ENCODE assay signal across 1 cellular context in the genomic region with DNA sequence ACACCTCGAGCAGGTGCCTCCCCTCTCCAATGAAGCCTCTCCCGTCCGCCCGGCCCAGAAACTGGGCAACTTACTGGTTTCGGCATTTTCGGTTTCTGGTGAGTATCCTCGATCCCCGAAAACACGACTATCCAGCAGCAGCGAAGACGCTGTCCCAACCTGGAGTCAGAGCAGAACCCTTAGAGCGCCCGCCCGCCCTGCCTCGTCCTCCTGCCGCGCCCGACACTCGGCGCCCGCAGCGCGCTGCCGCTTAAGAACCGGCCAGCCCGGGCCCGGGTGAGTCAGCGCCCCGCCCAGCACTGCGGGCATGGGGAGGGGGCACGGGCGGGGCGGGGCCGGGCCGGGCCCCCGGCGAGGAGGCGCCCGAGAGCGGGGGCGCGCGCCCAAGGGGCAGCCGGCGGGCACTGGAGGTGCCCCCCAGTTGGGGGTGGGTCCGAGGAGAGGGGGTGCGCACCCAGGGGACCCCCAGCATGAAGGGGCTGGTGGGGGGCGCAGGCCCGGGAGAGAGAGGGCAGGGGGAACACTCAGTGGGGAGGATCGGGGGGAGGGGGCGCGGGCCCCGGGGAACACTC.
A peak's percentile ranks its signal among the peaks of the same experiment; 100 is the strongest.
TF ChIP-seq lines count a peak whose summit lies in the region.

No MANE protein-coding gene starts in this region.

TF ChIP-seq in K562, 482 proteins besides CTCF, POLR2A, EP300 and RAD21 (continued from another document):
- TF ChIP-seq, protein P1, sequence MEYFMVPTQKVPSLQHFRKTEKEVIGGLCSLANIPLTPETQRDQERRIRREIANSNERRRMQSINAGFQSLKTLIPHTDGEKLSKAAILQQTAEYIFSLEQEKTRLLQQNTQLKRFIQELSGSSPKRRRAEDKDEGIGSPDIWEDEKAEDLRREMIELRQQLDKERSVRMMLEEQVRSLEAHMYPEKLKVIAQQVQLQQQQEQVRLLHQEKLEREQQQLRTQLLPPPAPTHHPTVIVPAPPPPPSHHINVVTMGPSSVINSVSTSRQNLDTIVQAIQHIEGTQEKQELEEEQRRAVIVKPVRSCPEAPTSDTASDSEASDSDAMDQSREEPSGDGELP (CRISPR knock-in tag; IDR thresholded peaks at IDR 0.05; ENCODE audit: borderline replicate concordance): no peak
- TF ChIP-seq ZNF274 (IDR thresholded peaks at IDR 0.05; ENCODE audit: borderline replicate concordance, low read depth, low read length): no peak
- TF ChIP-seq ZNF12 (CRISPR knock-in tag; IDR thresholded peaks at IDR 0.05): 0 out of 2 replicates have a peak, but pooled peaks have one; percentile 15
- TF ChIP-seq HEY1 (CRISPR knock-in tag; IDR thresholded peaks at IDR 0.05; ENCODE audit: borderline replicate concordance): no peak
- TF ChIP-seq, protein P2, sequence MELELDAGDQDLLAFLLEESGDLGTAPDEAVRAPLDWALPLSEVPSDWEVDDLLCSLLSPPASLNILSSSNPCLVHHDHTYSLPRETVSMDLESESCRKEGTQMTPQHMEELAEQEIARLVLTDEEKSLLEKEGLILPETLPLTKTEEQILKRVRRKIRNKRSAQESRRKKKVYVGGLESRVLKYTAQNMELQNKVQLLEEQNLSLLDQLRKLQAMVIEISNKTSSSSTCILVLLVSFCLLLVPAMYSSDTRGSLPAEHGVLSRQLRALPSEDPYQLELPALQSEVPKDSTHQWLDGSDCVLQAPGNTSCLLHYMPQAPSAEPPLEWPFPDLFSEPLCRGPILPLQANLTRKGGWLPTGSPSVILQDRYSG (tag; conservative IDR thresholded peaks at IDR 0.05; ENCODE audit: low read depth): no peak
- TF ChIP-seq ZNF263 (CRISPR knock-in tag; IDR thresholded peaks at IDR 0.05; ENCODE audit: borderline replicate concordance): no peak
- TF ChIP-seq ZNF316 (IDR thresholded peaks at IDR 0.05): no peak; the same call in 1 of the 2 replicates
- TF ChIP-seq SMAD3 (CRISPR knock-in tag; conservative IDR thresholded peaks at IDR 0.05): no peak
- no peak for TF ChIP-seq CEBPG (CRISPR knock-in tag; IDR thresholded peaks at IDR 0.05)
- TF ChIP-seq CEBPG (tag; conservative IDR thresholded peaks at IDR 0.05 in 1 of 2, IDR thresholded peaks at IDR 0.05 in 1 of 2): no peak
- TF ChIP-seq, protein P3, sequence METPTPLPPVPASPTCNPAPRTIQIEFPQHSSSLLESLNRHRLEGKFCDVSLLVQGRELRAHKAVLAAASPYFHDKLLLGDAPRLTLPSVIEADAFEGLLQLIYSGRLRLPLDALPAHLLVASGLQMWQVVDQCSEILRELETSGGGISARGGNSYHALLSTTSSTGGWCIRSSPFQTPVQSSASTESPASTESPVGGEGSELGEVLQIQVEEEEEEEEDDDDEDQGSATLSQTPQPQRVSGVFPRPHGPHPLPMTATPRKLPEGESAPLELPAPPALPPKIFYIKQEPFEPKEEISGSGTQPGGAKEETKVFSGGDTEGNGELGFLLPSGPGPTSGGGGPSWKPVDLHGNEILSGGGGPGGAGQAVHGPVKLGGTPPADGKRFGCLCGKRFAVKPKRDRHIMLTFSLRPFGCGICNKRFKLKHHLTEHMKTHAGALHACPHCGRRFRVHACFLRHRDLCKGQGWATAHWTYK (CRISPR knock-in tag; IDR thresholded peaks at IDR 0.05): peak; percentile 62; the same call in 1 of the 2 replicates
- TF ChIP-seq E2F8 (IDR thresholded peaks at IDR 0.05; ENCODE audit: low read depth, partially characterized antibody): no peak
- TF ChIP-seq, protein P4, sequence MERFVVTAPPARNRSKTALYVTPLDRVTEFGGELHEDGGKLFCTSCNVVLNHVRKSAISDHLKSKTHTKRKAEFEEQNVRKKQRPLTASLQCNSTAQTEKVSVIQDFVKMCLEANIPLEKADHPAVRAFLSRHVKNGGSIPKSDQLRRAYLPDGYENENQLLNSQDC (CRISPR knock-in tag; IDR thresholded peaks at IDR 0.05): no peak
- TF ChIP-seq STAT6 (CRISPR knock-in tag; IDR thresholded peaks at IDR 0.05): no peak
- peak; percentile 24 for TF ChIP-seq NEUROD1 (IDR thresholded peaks at IDR 0.05; ENCODE audit: borderline replicate concordance, low read depth, low read length, partially characterized antibody)
- TF ChIP-seq KDM4B (IDR thresholded peaks at IDR 0.05; ENCODE audit: borderline replicate concordance in 2 of 2, low read depth in 1 of 2): no peak
- no peak for TF ChIP-seq SRSF3 (IDR thresholded peaks at IDR 0.05; ENCODE audit: insufficient read depth, low read length)
- TF ChIP-seq TBL1XR1 (IDR thresholded peaks at IDR 0.05; ENCODE audit: low read length in 2 of 2): no peak; a peak in 1 of 4 replicates
- TF ChIP-seq TCF7 (IDR thresholded peaks at IDR 0.05; ENCODE audit: borderline replicate concordance): 0 out of 2 replicates have a peak, but pooled peaks have one; percentile 39
- TF ChIP-seq AFF4 (CRISPR knock-in tag; IDR thresholded peaks at IDR 0.05): no peak
- no peak for TF ChIP-seq ZNF518B (CRISPR knock-in tag; IDR thresholded peaks at IDR 0.05)
- TF ChIP-seq, protein P5, sequence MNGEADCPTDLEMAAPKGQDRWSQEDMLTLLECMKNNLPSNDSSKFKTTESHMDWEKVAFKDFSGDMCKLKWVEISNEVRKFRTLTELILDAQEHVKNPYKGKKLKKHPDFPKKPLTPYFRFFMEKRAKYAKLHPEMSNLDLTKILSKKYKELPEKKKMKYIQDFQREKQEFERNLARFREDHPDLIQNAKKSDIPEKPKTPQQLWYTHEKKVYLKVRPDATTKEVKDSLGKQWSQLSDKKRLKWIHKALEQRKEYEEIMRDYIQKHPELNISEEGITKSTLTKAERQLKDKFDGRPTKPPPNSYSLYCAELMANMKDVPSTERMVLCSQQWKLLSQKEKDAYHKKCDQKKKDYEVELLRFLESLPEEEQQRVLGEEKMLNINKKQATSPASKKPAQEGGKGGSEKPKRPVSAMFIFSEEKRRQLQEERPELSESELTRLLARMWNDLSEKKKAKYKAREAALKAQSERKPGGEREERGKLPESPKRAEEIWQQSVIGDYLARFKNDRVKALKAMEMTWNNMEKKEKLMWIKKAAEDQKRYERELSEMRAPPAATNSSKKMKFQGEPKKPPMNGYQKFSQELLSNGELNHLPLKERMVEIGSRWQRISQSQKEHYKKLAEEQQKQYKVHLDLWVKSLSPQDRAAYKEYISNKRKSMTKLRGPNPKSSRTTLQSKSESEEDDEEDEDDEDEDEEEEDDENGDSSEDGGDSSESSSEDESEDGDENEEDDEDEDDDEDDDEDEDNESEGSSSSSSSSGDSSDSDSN (IDR thresholded peaks at IDR 0.05; ENCODE audit: borderline replicate concordance in 1 of 2, low read depth in 2 of 2, low read length in 2 of 2): peak; percentile 77 to 90; a peak in 2 of 4 replicates
- TF ChIP-seq TCF7L2 (IDR thresholded peaks at IDR 0.05; ENCODE audit: low read depth, low read length): no peak
- no peak for TF ChIP-seq CBFA2T3 (IDR thresholded peaks at IDR 0.05)
- TF ChIP-seq RFX7 (CRISPR knock-in tag; IDR thresholded peaks at IDR 0.05): no peak
- no peak for TF ChIP-seq ZNF217 (CRISPR knock-in tag; IDR thresholded peaks at IDR 0.05)
- no peak for TF ChIP-seq STAT5A (IDR thresholded peaks at IDR 0.05; ENCODE audit: borderline replicate concordance, low read length)
- TF ChIP-seq ZBTB7A (IDR thresholded peaks at IDR 0.05; ENCODE audit: borderline replicate concordance, control insufficient read depth, low read depth, low read length): peak; percentile 92
- TF ChIP-seq TCFL5 (CRISPR knock-in tag; conservative IDR thresholded peaks at IDR 0.05): no peak
- no peak for TF ChIP-seq GTF2E2 (tag; IDR thresholded peaks at IDR 0.05)
- 0 out of 2 replicates have a peak, but pooled peaks have one; percentile 18 for TF ChIP-seq ZBTB17 (CRISPR knock-in tag; IDR thresholded peaks at IDR 0.05)
- no peak for TF ChIP-seq CREB3L1 (IDR thresholded peaks at IDR 0.05; ENCODE audit: borderline replicate concordance, low read depth)
